ENCODE assay signal across 2 cellular contexts in the genomic region with DNA sequence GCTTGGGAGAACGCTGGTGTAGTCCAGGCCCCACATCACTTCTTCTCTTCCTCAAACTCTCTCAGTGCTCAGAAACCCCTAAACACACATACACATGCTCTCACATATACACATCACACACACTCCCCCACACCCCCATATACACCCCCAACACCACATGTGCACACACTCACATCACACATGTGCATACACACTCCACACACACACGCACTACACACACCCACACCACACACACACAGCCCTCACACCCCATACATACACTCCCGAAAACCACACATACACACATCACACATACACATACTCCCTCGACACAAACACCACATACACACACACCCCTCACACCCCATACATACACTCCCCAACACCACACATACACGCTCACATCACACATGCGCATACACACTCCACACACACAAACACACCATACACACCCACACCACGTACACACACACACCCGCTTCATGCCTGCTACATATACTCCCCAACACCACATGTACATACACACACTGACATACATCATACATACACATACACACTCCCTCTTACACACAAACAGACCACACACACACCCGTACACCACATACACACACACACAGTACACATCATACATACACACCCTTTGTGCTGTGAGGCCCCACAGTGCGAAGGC.
TF ChIP-seq lines count a peak whose summit lies in the region.

No MANE protein-coding gene starts in this region.

TF ChIP-seq in SK-N-SH, 30 proteins besides CTCF, POLR2A, EP300 and RAD21:
- TF ChIP-seq POLR2AphosphoS5 (IDR thresholded peaks at IDR 0.05; ENCODE audit: low read depth, low read length) (no peak), JUND (IDR thresholded peaks at IDR 0.05) (no peak), NRF1 (IDR thresholded peaks at IDR 0.05; ENCODE audit: low read depth, low read length) (no peak), GATA2 (CRISPR knock-in tag; IDR thresholded peaks at IDR 0.05) (no peak), FOXM1 (IDR thresholded peaks at IDR 0.05; ENCODE audit: low read depth) (no peak), TCF12 (IDR thresholded peaks at IDR 0.05) (no peak), TEAD4 (IDR thresholded peaks at IDR 0.05; ENCODE audit: borderline replicate concordance, insufficient read depth) (no peak), NFIC (IDR thresholded peaks at IDR 0.05; ENCODE audit: borderline replicate concordance) (no peak), SMC3 (IDR thresholded peaks at IDR 0.05; ENCODE audit: low read depth, low read length) (no peak)

TF ChIP-seq in SK-N-SH treated with all-trans-retinoic acid at 6 μM for 48 hours, 23 proteins besides CTCF, POLR2A, EP300 and RAD21:
- TF ChIP-seq ZFP30 (CRISPR knock-in tag; IDR thresholded peaks at IDR 0.05), result no peak
- TF ChIP-seq GLIS3 (CRISPR knock-in tag; IDR thresholded peaks at IDR 0.05), result no peak
- TF ChIP-seq ZNF70 (CRISPR knock-in tag; IDR thresholded peaks at IDR 0.05), result no peak
- TF ChIP-seq, protein P1, sequence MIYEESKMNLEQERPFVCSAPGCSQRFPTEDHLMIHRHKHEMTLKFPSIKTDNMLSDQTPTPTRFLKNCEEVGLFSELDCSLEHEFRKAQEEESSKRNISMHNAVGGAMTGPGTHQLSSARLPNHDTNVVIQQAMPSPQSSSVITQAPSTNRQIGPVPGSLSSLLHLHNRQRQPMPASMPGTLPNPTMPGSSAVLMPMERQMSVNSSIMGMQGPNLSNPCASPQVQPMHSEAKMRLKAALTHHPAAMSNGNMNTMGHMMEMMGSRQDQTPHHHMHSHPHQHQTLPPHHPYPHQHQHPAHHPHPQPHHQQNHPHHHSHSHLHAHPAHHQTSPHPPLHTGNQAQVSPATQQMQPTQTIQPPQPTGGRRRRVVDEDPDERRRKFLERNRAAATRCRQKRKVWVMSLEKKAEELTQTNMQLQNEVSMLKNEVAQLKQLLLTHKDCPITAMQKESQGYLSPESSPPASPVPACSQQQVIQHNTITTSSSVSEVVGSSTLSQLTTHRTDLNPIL (CRISPR knock-in tag; IDR thresholded peaks at IDR 0.05; ENCODE audit: low read depth), result no peak
- TF ChIP-seq, protein P2, sequence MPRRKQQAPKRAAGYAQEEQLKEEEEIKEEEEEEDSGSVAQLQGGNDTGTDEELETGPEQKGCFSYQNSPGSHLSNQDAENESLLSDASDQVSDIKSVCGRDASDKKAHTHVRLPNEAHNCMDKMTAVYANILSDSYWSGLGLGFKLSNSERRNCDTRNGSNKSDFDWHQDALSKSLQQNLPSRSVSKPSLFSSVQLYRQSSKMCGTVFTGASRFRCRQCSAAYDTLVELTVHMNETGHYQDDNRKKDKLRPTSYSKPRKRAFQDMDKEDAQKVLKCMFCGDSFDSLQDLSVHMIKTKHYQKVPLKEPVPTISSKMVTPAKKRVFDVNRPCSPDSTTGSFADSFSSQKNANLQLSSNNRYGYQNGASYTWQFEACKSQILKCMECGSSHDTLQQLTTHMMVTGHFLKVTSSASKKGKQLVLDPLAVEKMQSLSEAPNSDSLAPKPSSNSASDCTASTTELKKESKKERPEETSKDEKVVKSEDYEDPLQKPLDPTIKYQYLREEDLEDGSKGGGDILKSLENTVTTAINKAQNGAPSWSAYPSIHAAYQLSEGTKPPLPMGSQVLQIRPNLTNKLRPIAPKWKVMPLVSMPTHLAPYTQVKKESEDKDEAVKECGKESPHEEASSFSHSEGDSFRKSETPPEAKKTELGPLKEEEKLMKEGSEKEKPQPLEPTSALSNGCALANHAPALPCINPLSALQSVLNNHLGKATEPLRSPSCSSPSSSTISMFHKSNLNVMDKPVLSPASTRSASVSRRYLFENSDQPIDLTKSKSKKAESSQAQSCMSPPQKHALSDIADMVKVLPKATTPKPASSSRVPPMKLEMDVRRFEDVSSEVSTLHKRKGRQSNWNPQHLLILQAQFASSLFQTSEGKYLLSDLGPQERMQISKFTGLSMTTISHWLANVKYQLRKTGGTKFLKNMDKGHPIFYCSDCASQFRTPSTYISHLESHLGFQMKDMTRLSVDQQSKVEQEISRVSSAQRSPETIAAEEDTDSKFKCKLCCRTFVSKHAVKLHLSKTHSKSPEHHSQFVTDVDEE (CRISPR knock-in tag; IDR thresholded peaks at IDR 0.05), result no peak
TF ChIP-seq in SK-N-SH treated with all-trans-retinoic acid at 6 μM for 48 hours: peak in this region for 0.
